ENCODE assay signal across 13 cellular contexts in genomic region chr9:73022353-73022752, GRCh38.
"Had no signal": no experiment of that assay in that cellular context is flagged by ENCODE, and none has a peak within 500 bp of the region (broad histone marks: within the 10 kb centered on the region; RNA-seq: fewer than 3 reads in every experiment).

No MANE protein-coding gene starts in this region.

- DNase-seq: activated CD4-positive, CD25-positive, alpha-beta regulatory T cell treated with anti-CD3 and anti-CD28 coated beads, Interleukin-2, amount 50 U/mL, for 72 hours had no signal

- H3K27me3 Mint-ChIP-seq: activated naive CD8-positive, alpha-beta T cell treated with anti-CD3 and anti-CD28 coated beads for 36 hours had no signal

- H3K4me3 Mint-ChIP-seq: activated naive CD8-positive, alpha-beta T cell treated with anti-CD3 and anti-CD28 coated beads for 36 hours; naive thymus-derived CD4-positive, alpha-beta T cell; stimulated activated effector memory CD8-positive, alpha-beta T cell treated with anti-CD3 and anti-CD28 coated beads, Interleukin-12 subunit alpha, Interleukin-12 subunit beta, amount 100 ng/mL, for 72 hours had no signal

- H3K4me3 ChIP-seq: body of pancreas, gastroesophageal sphincter, heart right ventricle, ovary, stomach, upper lobe of left lung had no signal

- H3K36me3 ChIP-seq: gastroesophageal sphincter, heart right ventricle, ovary, stomach, upper lobe of left lung had no signal

- H3K9me3 Mint-ChIP-seq: activated naive CD8-positive, alpha-beta T cell treated with anti-CD3 and anti-CD28 coated beads for 36 hours; effector memory CD8-positive, alpha-beta T cell; stimulated activated effector memory CD8-positive, alpha-beta T cell treated with anti-CD3 and anti-CD28 coated beads, Interleukin-12 subunit alpha, Interleukin-12 subunit beta, amount 100 ng/mL, for 72 hours had no signal

- H3K27ac ChIP-seq: body of pancreas, epithelial cell of prostate, heart right ventricle, ovary, upper lobe of left lung, VCaP had no signal

- H3K36me3 Mint-ChIP-seq: activated naive CD8-positive, alpha-beta T cell treated with anti-CD3 and anti-CD28 coated beads for 36 hours; naive thymus-derived CD4-positive, alpha-beta T cell; stimulated activated effector memory CD8-positive, alpha-beta T cell treated with anti-CD3 and anti-CD28 coated beads, Interleukin-12 subunit alpha, Interleukin-12 subunit beta, amount 100 ng/mL, for 72 hours had no signal

- H3K27me3 ChIP-seq: body of pancreas, gastroesophageal sphincter, heart right ventricle, ovary, stomach, upper lobe of left lung had no signal

- H3K27ac Mint-ChIP-seq: effector memory CD8-positive, alpha-beta T cell; naive thymus-derived CD4-positive, alpha-beta T cell had no signal

- H3K9me3 ChIP-seq: body of pancreas, gastroesophageal sphincter, ovary had no signal
